In the genomic region with DNA sequence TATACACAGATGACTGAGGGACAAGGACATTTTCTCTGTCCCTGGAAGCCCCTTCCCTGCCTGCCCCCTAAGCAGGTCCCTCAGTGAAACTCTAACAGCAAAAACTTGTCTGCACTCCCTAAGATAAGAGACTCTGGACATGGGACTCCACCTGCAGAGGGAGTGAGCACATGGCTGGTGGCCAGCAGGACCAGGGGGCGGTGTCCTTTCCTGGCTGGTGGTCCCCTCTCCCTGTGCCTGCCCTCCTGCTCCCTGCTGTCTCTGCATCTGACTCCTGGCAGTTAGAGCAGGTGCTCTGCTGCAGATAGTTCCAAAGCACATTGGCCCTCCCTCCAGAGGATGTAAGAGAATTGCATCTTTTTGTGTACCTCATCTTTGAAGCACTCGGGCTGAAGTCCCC, we compare ENCODE assay signal across 19 cellular contexts.
DNase-seq lines count a peak whose midpoint lies in the region; ATAC-seq, FAIRE-seq and TF ChIP-seq lines count a peak whose summit lies in the region.
"Had no signal": no experiment of that assay in that cellular context is flagged by ENCODE, and none has a peak within 500 bp of the region (broad histone marks: within the 10 kb centered on the region; RNA-seq: fewer than 3 reads in every experiment).

No MANE protein-coding gene starts in this region.

- H3K27me3 ChIP-seq in SK-N-SH (ENCODE audit: insufficient read depth), result no peaks in the 10 kb centered on the region
- H3K27me3 ChIP-seq in spleen (replicated peaks in 1 of 7), result peaks cover 0 to 41% (median 0%) of the 10 kb centered on the region in 7 donors
- no peaks in the 10 kb centered on the region for H3K27me3 ChIP-seq in colonic mucosa
- H3K27me3 ChIP-seq: BLaER1 had no signal

- H3K27ac ChIP-seq in SK-N-SH (ENCODE audit: low read depth in 2 of 2, low read length in 1 of 2) (no peak overlapping the region), kidney (ENCODE audit: low read depth in 2 of 2, low read length in 2 of 2) (no peak overlapping the region), spleen (no peak overlapping the region), colonic mucosa (no peak overlapping the region)
- H3K27ac ChIP-seq: BLaER1 had no signal

- no peaks in the 10 kb centered on the region for H3K9me3 ChIP-seq in SK-N-SH
- no peaks in the 10 kb centered on the region for H3K9me3 ChIP-seq in kidney (ENCODE audit: control insufficient read depth in 1 of 2, low read length in 2 of 2)
- H3K9me3 ChIP-seq in spleen, result no peaks in the 10 kb centered on the region
- no peaks in the 10 kb centered on the region for H3K9me3 ChIP-seq in colonic mucosa
- H3K9me3 ChIP-seq: BLaER1 had no signal

- no peaks in the 10 kb centered on the region for H3F3A ChIP-seq in SK-N-SH (replicated peaks; ENCODE audit: insufficient read depth)

- H3K4me2 ChIP-seq in SK-N-SH, result no peak overlapping the region
- H3K4me2 ChIP-seq: BLaER1 had no signal

- DNase-seq in SK-N-SH (peak; percentile 46), NCI-H146 treated with DMSO at 0.1 percent for 48 hours (lab: John Stamatoyannopoulos, UW; ENCODE audit: unreplicated experiment) (peak; percentile 15), kidney (peak; percentile 46), spleen (peak; percentile 43), colonic mucosa (no peak), NCI-H526 treated with DMSO at 0.1 percent for 48 hours (lab: John Stamatoyannopoulos, UW) (no peak), NCI-H2029 (lab: John Stamatoyannopoulos, UW) (no peak)
- DNase-seq: AML-193; Calu3; CD4-positive, alpha-beta memory T cell; H9 had no signal

- FAIRE-seq in kidney (lab: Jason Lieb, UNC), result no peak
- FAIRE-seq: A204.1, G401.6, GM12891, GM19239, H1, HepG2 had no signal

- H3K36me3 ChIP-seq in SK-N-SH (replicated peaks in 1 of 2; ENCODE audit: control insufficient read depth in 1 of 2, insufficient read depth in 2 of 2, low read length in 1 of 2) (no peaks in the 10 kb centered on the region), kidney (ENCODE audit: control insufficient read depth in 1 of 2, insufficient read depth in 2 of 2, low read length in 2 of 2) (no peaks in the 10 kb centered on the region), spleen (no peaks in the 10 kb centered on the region), colonic mucosa (no peaks in the 10 kb centered on the region)
- H3K36me3 ChIP-seq: BLaER1 had no signal

- no peaks in the 10 kb centered on the region for H3K9me2 ChIP-seq in SK-N-SH

- H2AFZ ChIP-seq in SK-N-SH (ENCODE audit: low read depth), result no peak overlapping the region

- POLR2A ChIA-PET in SK-N-SH (lab: Yijun Ruan, JAX), result no interaction called here

- TF ChIP-seq EP300 in SK-N-SH (IDR thresholded peaks at IDR 0.05; ENCODE audit: borderline replicate concordance in 1 of 2, low read depth in 1 of 2, low read length in 1 of 2), result no peak

- ATAC-seq in SK-N-SH treated with all-trans-retinoic acid at 6 μM for 48 hours, result no peak
- ATAC-seq: HepG2 had no signal

- 31% methylated on average over 2 of the region's 2 CpGs for WGBS in SK-N-SH (ENCODE audit: low lambda C conversion rate)
- WGBS in spleen, 5 donors, result 50 to 78% (median 69%) methylated on average over 1 to 2 of the region's 2 CpGs

- H3K4me1 ChIP-seq in SK-N-SH (ENCODE audit: control insufficient read depth in 1 of 2, insufficient read depth in 2 of 2, low read depth in 1 of 2, low read length in 1 of 2) (peaks cover 0 to 7% of the 10 kb centered on the region in 2 experiments; a peak in 1 of 4 replicates), kidney (ENCODE audit: control insufficient read depth in 1 of 2, insufficient read depth in 1 of 2, low read depth in 1 of 2, low read length in 2 of 2) (no peaks in the 10 kb centered on the region), spleen (no peaks in the 10 kb centered on the region), colonic mucosa (no peaks in the 10 kb centered on the region)

- H4K20me1 ChIP-seq in SK-N-SH (ENCODE audit: insufficient read depth), result no peaks in the 10 kb centered on the region
- H4K20me1 ChIP-seq: BLaER1 had no signal

- no peaks in the 10 kb centered on the region for H3K79me2 ChIP-seq in SK-N-SH (ENCODE audit: insufficient read depth)

- no peak for TF ChIP-seq RAD21 in SK-N-SH (IDR thresholded peaks at IDR 0.05; ENCODE audit: low read length)

- no peak for TF ChIP-seq POLR2A in spleen (IDR thresholded peaks at IDR 0.05)

- TF ChIP-seq CTCF in SK-N-SH (IDR thresholded peaks at IDR 0.05) (no peak), kidney (IDR thresholded peaks at IDR 0.05; ENCODE audit: borderline replicate concordance, extremely low read depth, insufficient read depth) (no peak), spleen (IDR thresholded peaks at IDR 0.05 in 8 of 11, conservative IDR thresholded peaks at IDR 0.05 in 3 of 11) (no peak), colonic mucosa (IDR thresholded peaks at IDR 0.05) (no peak)

- CTCF ChIA-PET in SK-N-SH (lab: Yijun Ruan, JAX), result interaction anchor here (1.1 to 1.5 kb wide), 2 partner anchors 46 to 59 kb away, joined by 4 read pairs; no protein-coding TSS in a partner anchor

- intact Hi-C loops in kidney (cut with DNase I), result no loop called here
- intact Hi-C loops in spleen (cut with DNase I; ENCODE audit: low total_unique reads), result no loop called here
- intact Hi-C loops in colonic mucosa (cut with DNase I), result no loop called here

- H3K9ac ChIP-seq in SK-N-SH (no peak overlapping the region), kidney (ENCODE audit: low read length in 2 of 2) (no peak overlapping the region), colonic mucosa (ENCODE audit: low read depth in 2 of 2, low read length in 2 of 2) (no peak overlapping the region)
- H3K9ac ChIP-seq: BLaER1 had no signal

- no peak overlapping the region for H3K4me3 ChIP-seq in SK-N-SH (ENCODE audit: low read depth in 2 of 2, low read length in 1 of 2)
- H3K4me3 ChIP-seq in kidney (ENCODE audit: low read length in 2 of 2), result no peak overlapping the region
- H3K4me3 ChIP-seq in spleen, result no peak overlapping the region
- H3K4me3 ChIP-seq in colonic mucosa, result no peak overlapping the region
- H3K4me3 ChIP-seq: BLaER1 had no signal

TF ChIP-seq in SK-N-SH, 30 proteins besides CTCF, POLR2A, EP300 and RAD21 (continues in another document):
- no peak for TF ChIP-seq GABPA (IDR thresholded peaks at IDR 0.05; ENCODE audit: low read depth)
- no peak for TF ChIP-seq YY1 (IDR thresholded peaks at IDR 0.05; ENCODE audit: low read depth)
- no peak for TF ChIP-seq EZH2phosphoT487 (IDR thresholded peaks at IDR 0.05; ENCODE audit: borderline replicate concordance, low read depth)
- no peak for TF ChIP-seq MAX (IDR thresholded peaks at IDR 0.05; ENCODE audit: low read depth)
- no peak for TF ChIP-seq TAF1 (IDR thresholded peaks at IDR 0.05; ENCODE audit: borderline replicate concordance, low read depth, low read length)
- no peak for TF ChIP-seq GATA2 (CRISPR knock-in tag; IDR thresholded peaks at IDR 0.05)
- TF ChIP-seq, protein P1, sequence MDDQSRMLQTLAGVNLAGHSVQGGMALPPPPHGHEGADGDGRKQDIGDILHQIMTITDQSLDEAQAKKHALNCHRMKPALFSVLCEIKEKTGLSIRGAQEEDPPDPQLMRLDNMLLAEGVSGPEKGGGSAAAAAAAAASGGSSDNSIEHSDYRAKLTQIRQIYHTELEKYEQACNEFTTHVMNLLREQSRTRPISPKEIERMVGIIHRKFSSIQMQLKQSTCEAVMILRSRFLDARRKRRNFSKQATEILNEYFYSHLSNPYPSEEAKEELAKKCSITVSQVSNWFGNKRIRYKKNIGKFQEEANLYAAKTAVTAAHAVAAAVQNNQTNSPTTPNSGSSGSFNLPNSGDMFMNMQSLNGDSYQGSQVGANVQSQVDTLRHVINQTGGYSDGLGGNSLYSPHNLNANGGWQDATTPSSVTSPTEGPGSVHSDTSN (IDR thresholded peaks at IDR 0.05), result no peak
- TF ChIP-seq CHD2 (IDR thresholded peaks at IDR 0.05; ENCODE audit: low read length, partially characterized antibody), result no peak

TF ChIP-seq in SK-N-SH treated with all-trans-retinoic acid at 6 μM for 48 hours, 23 proteins besides CTCF, POLR2A, EP300 and RAD21:
- no peak for TF ChIP-seq TCF4 (CRISPR knock-in tag; IDR thresholded peaks at IDR 0.05; ENCODE audit: borderline replicate concordance)
- no peak for TF ChIP-seq ESRRG (CRISPR knock-in tag; IDR thresholded peaks at IDR 0.05)
- TF ChIP-seq SNAI2 (CRISPR knock-in tag; IDR thresholded peaks at IDR 0.05), result no peak
- TF ChIP-seq ZC3H10 (CRISPR knock-in tag; IDR thresholded peaks at IDR 0.05), result no peak
- TF ChIP-seq ZNF565 (CRISPR knock-in tag; conservative IDR thresholded peaks at IDR 0.05; ENCODE audit: low read depth), result no peak
- no peak for TF ChIP-seq ISL1 (CRISPR knock-in tag; IDR thresholded peaks at IDR 0.05)
- no peak for TF ChIP-seq ZNF8 (CRISPR knock-in tag; IDR thresholded peaks at IDR 0.05)
- no peak for TF ChIP-seq CREB5 (CRISPR knock-in tag; IDR thresholded peaks at IDR 0.05; ENCODE audit: low read depth)
- TF ChIP-seq ZFP30 (CRISPR knock-in tag; IDR thresholded peaks at IDR 0.05), result no peak

Comparison
In these comparisons a context has a peak if more than half of its experiments do, and no peak if none do; other contexts are left out.
1. DNase-seq: peak in SK-N-SH (single experiment), NCI-H146 treated with DMSO at 0.1 percent for 48 hours (single experiment), kidney (single experiment) and spleen (single experiment); none in colonic mucosa (single experiment), NCI-H526 treated with DMSO at 0.1 percent for 48 hours (single experiment) and NCI-H2029 (single experiment).